11 cellular contexts compared by ENCODE assay signal in the genomic region with DNA sequence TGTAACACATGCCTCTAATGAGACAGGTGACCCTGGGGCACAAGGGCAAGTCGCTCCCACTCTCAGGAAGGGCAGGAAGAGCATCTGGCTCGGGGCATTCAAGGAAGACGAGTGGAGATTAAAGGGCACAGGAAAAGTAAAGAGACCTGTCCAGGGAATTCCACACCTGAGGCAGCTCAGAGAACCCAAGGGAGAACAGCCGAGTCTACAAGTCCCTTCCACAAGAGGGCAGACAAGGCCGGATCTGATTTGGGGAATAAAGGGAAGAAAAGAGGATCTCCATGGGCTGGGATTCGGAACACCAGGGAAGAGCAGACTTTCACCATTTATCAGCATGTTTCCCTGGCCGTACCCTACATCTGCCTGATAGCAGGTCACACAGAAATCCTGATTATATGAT. TPM values are rescaled to one million over a fixed set of nuclear protein-coding genes. Genes with fewer than 3 reads are reported as not detected.
A peak's percentile ranks its signal among the peaks of the same experiment; 100 is the strongest.
DNase-seq lines count a peak whose midpoint lies in the region; ATAC-seq and TF ChIP-seq lines count a peak whose summit lies in the region.
"Had no signal": no experiment of that assay in that cellular context is flagged by ENCODE, and none has a peak within 500 bp of the region (broad histone marks: within the 10 kb centered on the region; RNA-seq: fewer than 3 reads in every experiment).

No MANE protein-coding gene starts in this region.

- no peak for TF ChIP-seq POLR2A in esophagus squamous epithelium (IDR thresholded peaks at IDR 0.05)

- H3K27ac Mint-ChIP-seq in stimulated activated naive B cell treated with anti-CD40 and anti-IgM and Interleukin-4, amounts not matched to agents 10 μg/mL and 1 μg/mL and 100 μg/mL, for 72 hours: peak overlapping the region; percentile 87

- ATAC-seq in stimulated activated naive B cell treated with anti-CD40 and anti-IgM and Interleukin-4, amounts not matched to agents 10 μg/mL and 1 μg/mL and 100 μg/mL, for 72 hours (replicated peaks): no peak
- no peak for ATAC-seq in HG03354 (IDR thresholded peaks at IDR 0.05; ENCODE audit: poor library complexity, severe bottlenecking, unreplicated experiment)

- peak in 4 of 6 experiments; percentile 6 to 37 (median 19) for TF ChIP-seq CTCF in esophagus squamous epithelium (IDR thresholded peaks at IDR 0.05)

- H3K4me3 ChIP-seq in esophagus squamous epithelium: no peak overlapping the region
- H3K4me3 ChIP-seq: thyroid gland had no signal

- peaks cover 0 to 23% (median 5%) of the 10 kb centered on the region in 3 donors for H3K4me1 ChIP-seq in esophagus squamous epithelium

- intact Hi-C loops in esophagus squamous epithelium (cut with DNase I): no loop called here

- WGBS in esophagus squamous epithelium, 2 donors: 66 to 77% methylated on average over 6 to 7 of the region's 7 CpGs

- H3K27me3 Mint-ChIP-seq in stimulated activated naive B cell treated with anti-CD40 and anti-IgM and Interleukin-4, amounts not matched to agents 10 μg/mL and 1 μg/mL and 100 μg/mL, for 72 hours: no peaks in the 10 kb centered on the region

- H3K4me3 Mint-ChIP-seq in stimulated activated naive B cell treated with anti-CD40 and anti-IgM and Interleukin-4, amounts not matched to agents 10 μg/mL and 1 μg/mL and 100 μg/mL, for 72 hours: no peak overlapping the region

- no peaks in the 10 kb centered on the region for H3K9me3 Mint-ChIP-seq in stimulated activated naive B cell treated with anti-CD40 and anti-IgM and Interleukin-4, amounts not matched to agents 10 μg/mL and 1 μg/mL and 100 μg/mL, for 72 hours

- H3K27ac ChIP-seq in esophagus squamous epithelium: peak overlapping the region in 1 of 4 donors; percentile 6
- H3K27ac ChIP-seq: neutrophil, thyroid gland had no signal

- H3K27me3 ChIP-seq in esophagus squamous epithelium: no peaks in the 10 kb centered on the region
- H3K27me3 ChIP-seq: neutrophil, thyroid gland had no signal

- no peaks in the 10 kb centered on the region for H3K9me3 ChIP-seq in esophagus squamous epithelium
- H3K9me3 ChIP-seq: neutrophil, thyroid gland had no signal

- peaks cover 70 to 83% of the 10 kb centered on the region in 2 donors for H3K36me3 Mint-ChIP-seq in stimulated activated naive B cell treated with anti-CD40 and anti-IgM and Interleukin-4, amounts not matched to agents 10 μg/mL and 1 μg/mL and 100 μg/mL, for 72 hours

- DNase-seq in NCI-H146 (lab: John Stamatoyannopoulos, UW) (peak; percentile 1), NCI-H146 treated with DMSO at 0.1 percent for 48 hours (lab: John Stamatoyannopoulos, UW; ENCODE audit: unreplicated experiment) (no peak), RPMI7951 (ENCODE audit: low read depth) (peak; percentile 5), esophagus squamous epithelium (lab: John Stamatoyannopoulos, UW) (no peak), HK-2 (ENCODE audit: unreplicated experiment) (no peak), inferior parietal cortex (ENCODE audit: extremely low spot score) (no peak)
- DNase-seq in stimulated activated naive B cell treated with anti-CD40 and anti-IgM and Interleukin-4, amounts not matched to agents 10 μg/mL and 1 μg/mL and 100 μg/mL, for 72 hours: no peak

- H3K4me1 Mint-ChIP-seq in stimulated activated naive B cell treated with anti-CD40 and anti-IgM and Interleukin-4, amounts not matched to agents 10 μg/mL and 1 μg/mL and 100 μg/mL, for 72 hours: peaks cover 42 to 62% of the 10 kb centered on the region in 2 donors

- peaks cover 20 to 99% (median 32%) of the 10 kb centered on the region in 3 donors for H3K36me3 ChIP-seq in esophagus squamous epithelium

RNA-seq across cellular contexts. Expression of a gene that starts 28.1 kb away (rescaled TPM):
- 3.1 and 4.4 TPM in 2 replicates for total RNA-seq in RPMI7951 (2014; rRNA removed; shearing (Covaris generic))
- total RNA-seq in esophagus squamous epithelium: 1,000 to 10,000 TPM in 1 of 4 donors, 100 to 1,000 TPM in 3; 166 to 1,028 (median 489) TPM
- total RNA-seq: A172 had no signal

RNA-seq across cellular contexts. Expression of a gene that starts 32.3 kb away (rescaled TPM):
- 96.2 and 106 TPM in 2 replicates for total RNA-seq in RPMI7951 (2014; rRNA removed; shearing (Covaris generic))
- total RNA-seq in esophagus squamous epithelium: 100 to 1,000 TPM in 1 of 4 donors, 10 to 100 TPM in 3; 55.5 to 109 (median 95.4) TPM

Comparison
In these comparisons a context has a peak if more than half of its experiments do, and no peak if none do; other contexts are left out.
1. DNase-seq: peak in NCI-H146 (single experiment) and RPMI7951 (single experiment); none in NCI-H146 treated with DMSO at 0.1 percent for 48 hours (single experiment), esophagus squamous epithelium (single experiment), stimulated activated naive B cell treated with anti-CD40 and anti-IgM and Interleukin-4, amounts not matched to agents 10 μg/mL and 1 μg/mL and 100 μg/mL, for 72 hours (single experiment), HK-2 (single experiment) and inferior parietal cortex (single experiment).
2. RNA of a gene that starts 28.1 kb away (total RNA-seq): 166 to 1,028 TPM in esophagus squamous epithelium; 3.1 to 4.4 TPM in RPMI7951; every median in the first group is over 10 times any median in the second.